ENCODE assay signal across 3 cellular contexts in genomic region chr3:184502123-184502667, GRCh38. TPM values are rescaled to one million over a fixed set of nuclear protein-coding genes. Genes with fewer than 3 reads are reported as not detected.
"Had no signal": no experiment of that assay in that cellular context is flagged by ENCODE, and none has a peak within 500 bp of the region (broad histone marks: within the 10 kb centered on the region; RNA-seq: fewer than 3 reads in every experiment).

No MANE protein-coding gene starts in this region.

- DNase-seq: GDM1, GF-D8 had no signal

- ATAC-seq: GM12878 had no signal

- H3K4me3 ChIP-seq: GM12878 had no signal

RNA-seq across cellular contexts. Expression of gene EPHB3, which starts 59.4 kb away (rescaled TPM):
- total RNA-seq: GM12878 had no signal
